ENCODE assay signal across 9 cellular contexts in the genomic region with DNA sequence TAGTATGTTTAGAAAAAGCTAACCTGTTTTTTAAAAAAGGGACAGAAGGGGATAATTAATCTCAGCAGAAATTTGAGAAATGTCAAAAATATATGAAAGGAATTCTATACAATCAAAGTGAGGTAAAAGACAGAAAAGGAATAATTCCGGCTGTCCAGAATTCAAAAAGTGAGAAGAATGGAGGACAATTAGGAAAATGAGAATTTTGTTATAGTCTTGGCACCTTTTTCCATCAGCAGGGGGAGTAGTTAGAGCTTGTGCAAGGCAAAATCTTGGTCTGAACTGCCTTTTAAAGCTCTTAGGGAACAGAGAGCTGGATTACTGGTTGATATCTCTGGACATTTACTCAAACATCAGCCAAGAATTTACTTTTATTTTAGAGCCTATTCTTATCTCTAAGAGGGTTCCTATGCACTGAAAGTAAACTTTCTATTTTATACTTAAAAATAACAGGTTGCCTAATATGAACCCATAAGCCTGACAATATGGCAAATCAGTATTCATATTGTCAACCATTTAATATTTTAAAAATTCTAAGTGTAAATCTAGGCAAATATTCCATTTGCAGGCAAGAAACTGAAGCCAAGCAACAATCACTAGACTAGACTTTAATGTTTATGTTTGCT.
DNase-seq lines count a peak whose midpoint lies in the region; ATAC-seq and TF ChIP-seq lines count a peak whose summit lies in the region.
"Had no signal": no experiment of that assay in that cellular context is flagged by ENCODE, and none has a peak within 500 bp of the region (broad histone marks: within the 10 kb centered on the region; RNA-seq: fewer than 3 reads in every experiment).

No MANE protein-coding gene starts in this region.

- H3K4me3 ChIP-seq in cardiac fibroblast (replicated peaks in 1 of 2; ENCODE audit: low read depth in 2 of 2, low read length in 2 of 2) (no peak overlapping the region), mucosa of descending colon (no peak overlapping the region)
- H3K4me3 ChIP-seq: SK-N-MC had no signal

- in situ Hi-C loops in G401 (cut with HindIII; ENCODE audit: low sequenced_read_pairs) = no loop called here

- peaks cover 5% of the 10 kb centered on the region for H3K27me3 Mint-ChIP-seq in activated naive CD8-positive, alpha-beta T cell treated with anti-CD3 and anti-CD28 coated beads for 36 hours
- no peaks in the 10 kb centered on the region for H3K27me3 Mint-ChIP-seq in activated T-cell treated with anti-CD3 and anti-CD28 coated beads, Interleukin-2, amount 50 U/mL, for 4 hours (ENCODE audit: low read depth)

- no peaks in the 10 kb centered on the region for H3K36me3 ChIP-seq in mucosa of descending colon (ENCODE audit: low read depth)

- H3K9me3 ChIP-seq in mucosa of descending colon = no peaks in the 10 kb centered on the region

- H3K36me3 Mint-ChIP-seq in activated naive CD8-positive, alpha-beta T cell treated with anti-CD3 and anti-CD28 coated beads for 36 hours = no peaks in the 10 kb centered on the region
- H3K36me3 Mint-ChIP-seq in activated T-cell treated with anti-CD3 and anti-CD28 coated beads, Interleukin-2, amount 50 U/mL, for 4 hours (ENCODE audit: insufficient read depth) = peaks cover 5% of the 10 kb centered on the region

- DNase-seq in G401 (ENCODE audit: low spot score) (peak; percentile 73), NAMALWA (ENCODE audit: low spot score) (peak; percentile 56), cardiac fibroblast (ENCODE audit: low read depth in 2 of 2) (peak; percentile 67 to 73), mucosa of descending colon (peak in 1 of 3 donors; percentile 40), ureter (ENCODE audit: low spot score) (no peak)
- DNase-seq in activated naive CD8-positive, alpha-beta T cell treated with anti-CD3 and anti-CD28 coated beads for 36 hours = no peak
- DNase-seq in activated T-cell treated with anti-CD3 and anti-CD28 coated beads, Interleukin-2, amount 50 U/mL, for 4 hours = no peak

- ATAC-seq in mucosa of descending colon = no peak
- ATAC-seq in activated T-cell treated with anti-CD3 and anti-CD28 coated beads, Interleukin-2, amount 50 U/mL, for 4 hours = no peak
- ATAC-seq in GM18511 (IDR thresholded peaks at IDR 0.05; ENCODE audit: unreplicated experiment) = no peak

- H3K9me3 Mint-ChIP-seq in activated naive CD8-positive, alpha-beta T cell treated with anti-CD3 and anti-CD28 coated beads for 36 hours = no peaks in the 10 kb centered on the region
- no peaks in the 10 kb centered on the region for H3K9me3 Mint-ChIP-seq in activated T-cell treated with anti-CD3 and anti-CD28 coated beads, Interleukin-2, amount 50 U/mL, for 4 hours

- H3K4me1 Mint-ChIP-seq in activated naive CD8-positive, alpha-beta T cell treated with anti-CD3 and anti-CD28 coated beads for 36 hours = no peaks in the 10 kb centered on the region
- H3K4me1 Mint-ChIP-seq in activated T-cell treated with anti-CD3 and anti-CD28 coated beads, Interleukin-2, amount 50 U/mL, for 4 hours (ENCODE audit: low read depth) = no peaks in the 10 kb centered on the region

- peak; percentile 73 for TF ChIP-seq CTCF in cardiac fibroblast (IDR thresholded peaks at IDR 0.05; ENCODE audit: low read depth, low read length)
- TF ChIP-seq CTCF in mucosa of descending colon (IDR thresholded peaks at IDR 0.05) = peak; percentile 20

- H3K4me3 Mint-ChIP-seq in activated naive CD8-positive, alpha-beta T cell treated with anti-CD3 and anti-CD28 coated beads for 36 hours = no peak overlapping the region
- no peak overlapping the region for H3K4me3 Mint-ChIP-seq in activated T-cell treated with anti-CD3 and anti-CD28 coated beads, Interleukin-2, amount 50 U/mL, for 4 hours

- no peak overlapping the region for H3K27ac Mint-ChIP-seq in activated naive CD8-positive, alpha-beta T cell treated with anti-CD3 and anti-CD28 coated beads for 36 hours

- peaks cover 6% of the 10 kb centered on the region for H3K4me1 ChIP-seq in mucosa of descending colon (ENCODE audit: low read depth)

- intact Hi-C loops in mucosa of descending colon (cut with DNase I, micrococcal nuclease) = loop anchor here in 1 of 2 donors (5.0 to 10.0 kb wide), 2 partner anchors 102 to 231 kb away; no protein-coding TSS in a partner anchor

Comparison
In these comparisons a context has a peak if more than half of its experiments do, and no peak if none do; other contexts are left out.
1. DNase-seq: peak in G401 (single experiment), NAMALWA (single experiment) and cardiac fibroblast (2 of 2); none in activated naive CD8-positive, alpha-beta T cell treated with anti-CD3 and anti-CD28 coated beads for 36 hours (single experiment), activated T-cell treated with anti-CD3 and anti-CD28 coated beads, Interleukin-2, amount 50 U/mL, for 4 hours (single experiment) and ureter (single experiment).